8 cellular contexts compared by ENCODE assay signal in the genomic region with DNA sequence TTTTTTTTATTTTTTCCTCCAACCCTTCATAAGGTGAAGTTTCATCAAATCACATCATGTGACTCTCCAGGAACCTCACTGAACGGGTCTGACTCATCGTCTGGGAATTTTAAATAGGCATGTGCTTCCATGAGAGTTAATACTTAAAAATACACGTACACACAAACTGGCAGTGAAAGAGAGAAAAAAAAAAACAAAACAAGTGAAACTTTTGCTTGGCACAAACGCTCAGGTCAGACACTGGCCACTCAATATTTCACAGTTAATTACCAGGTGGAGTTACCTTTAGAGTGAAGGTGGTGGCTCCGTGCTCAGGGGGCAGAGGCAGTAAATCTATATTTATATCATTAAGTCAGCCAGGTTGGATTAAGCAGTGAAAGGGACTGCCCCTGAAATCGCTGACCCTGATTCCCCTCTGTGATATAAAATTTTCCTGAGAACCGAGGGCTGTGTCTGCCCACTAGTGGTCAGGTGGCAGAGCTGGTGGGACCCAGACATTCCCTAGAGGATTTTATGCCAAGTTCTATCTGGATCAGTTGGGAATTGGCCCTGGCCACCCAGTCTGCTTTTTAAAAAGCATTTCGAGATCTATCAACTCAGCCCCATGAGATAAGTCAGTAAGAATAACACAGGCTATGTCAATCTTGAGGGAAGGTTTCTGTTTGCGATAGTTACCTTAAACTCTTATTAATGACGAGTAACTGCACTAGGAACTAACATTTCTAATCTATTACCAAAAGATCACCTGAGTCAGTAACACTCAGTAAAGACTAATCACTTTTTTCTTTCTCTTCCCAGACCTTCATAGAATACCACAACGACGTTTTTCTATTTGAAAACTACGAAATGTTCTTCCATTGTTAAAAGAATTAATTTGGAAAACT.
DNase-seq lines count a peak whose midpoint lies in the region; ATAC-seq, FAIRE-seq and TF ChIP-seq lines count a peak whose summit lies in the region.

No MANE protein-coding gene starts in this region.

- ATAC-seq in GM18868 (IDR thresholded peaks at IDR 0.05; ENCODE audit: unreplicated experiment), result no peak
- no peak for ATAC-seq in HG02798 (IDR thresholded peaks at IDR 0.05; ENCODE audit: poor library complexity, unreplicated experiment)
- ATAC-seq in HG02588 (IDR thresholded peaks at IDR 0.05; ENCODE audit: unreplicated experiment), result no peak

- peak; percentile 47 for TF ChIP-seq CTCF in GM12865 (IDR thresholded peaks at IDR 0.05; ENCODE audit: insufficient read depth, low read depth, low read length, missing control alignments)
- peak; percentile 84 for TF ChIP-seq CTCF in brain microvascular endothelial cell (IDR thresholded peaks at IDR 0.05; ENCODE audit: low read depth, low read length, missing control alignments)

- DNase-seq in GM12865 (ENCODE audit: low read depth) (peak; percentile 39), NCI-H2196 treated with DMSO at 0.1 percent for 48 hours (lab: John Stamatoyannopoulos, UW; ENCODE audit: unreplicated experiment) (peak; percentile 69), brain microvascular endothelial cell (peak; percentile 97), kidney glomerular epithelial cell (lab: John Stamatoyannopoulos, UW) (peak; percentile 98), urothelium cell line (ENCODE audit: low spot score) (peak; percentile 74)

- H3K4me3 ChIP-seq in GM12865 (ENCODE audit: low read depth, low read length) (no peak overlapping the region), brain microvascular endothelial cell (ENCODE audit: low read depth, low read length) (peak overlapping the region; percentile 6)

- no peak for FAIRE-seq in urothelium cell line (lab: Jason Lieb, UNC)

- no peaks in the 10 kb centered on the region for H3K27me3 ChIP-seq in brain microvascular endothelial cell (replicated peaks)

- no peaks in the 10 kb centered on the region for H3K36me3 ChIP-seq in brain microvascular endothelial cell (replicated peaks)

- in situ Hi-C loops in brain microvascular endothelial cell (cut with HindIII; ENCODE audit: low pct_ligation_motif_present, low sequenced_read_pairs), result no loop called here

- peak overlapping the region; percentile 94 for H3K27ac ChIP-seq in brain microvascular endothelial cell

Comparison
In these comparisons a context has a peak if more than half of its experiments do, and no peak if none do; other contexts are left out.
1. DNase-seq: peak in every context shown above with its lines; median percentile 98 in kidney glomerular epithelial cell; 97 in brain microvascular endothelial cell; 74 in urothelium cell line; 69 in NCI-H2196 treated with DMSO at 0.1 percent for 48 hours; 39 in GM12865.